Comparison of ENCODE assay signal across 12 cellular contexts in the genomic region with DNA sequence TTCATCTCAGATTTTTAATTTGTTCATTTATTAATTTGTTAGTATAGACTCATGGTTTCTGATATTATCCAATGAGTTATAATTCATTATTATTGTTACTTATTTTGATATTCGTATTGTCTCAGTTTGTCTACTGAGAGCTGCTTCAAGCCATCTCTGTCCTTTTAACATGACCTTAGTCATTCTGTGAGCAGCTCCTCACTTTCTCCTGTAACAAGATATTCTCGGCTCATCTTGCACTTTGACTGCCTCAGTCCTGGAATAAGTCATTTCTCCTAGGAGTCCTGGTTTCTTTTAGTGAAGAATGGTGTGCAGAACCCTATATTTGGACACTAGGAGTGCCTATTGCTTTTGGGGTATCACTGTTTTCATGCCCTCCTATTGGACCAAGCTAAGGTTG. TPM values are rescaled to one million over a fixed set of nuclear protein-coding genes. Genes with fewer than 3 reads are reported as not detected.
A peak's percentile ranks its signal among the peaks of the same experiment; 100 is the strongest.
DNase-seq lines count a peak whose midpoint lies in the region; ATAC-seq and TF ChIP-seq lines count a peak whose summit lies in the region.
"Had no signal": no experiment of that assay in that cellular context is flagged by ENCODE, and none has a peak within 500 bp of the region (broad histone marks: within the 10 kb centered on the region; RNA-seq: fewer than 3 reads in every experiment).

No MANE protein-coding gene starts in this region.

- no TSS peak for BruUV-seq in Panc1 (replicated peaks; lab: Mats Ljungman, UMichigan)

- no peaks in the 10 kb centered on the region for H3K27me3 ChIP-seq in CD8-positive, alpha-beta T cell (ENCODE audit: insufficient read depth, low read length)
- H3K27me3 ChIP-seq in Panc1 (ENCODE audit: control insufficient read depth, insufficient read depth, low read length): no peaks in the 10 kb centered on the region
- no peaks in the 10 kb centered on the region for H3K27me3 ChIP-seq in colonic mucosa

- peak overlapping the region; percentile 37 for H3K4me3 Mint-ChIP-seq in CD8-positive, alpha-beta T cell
- H3K4me3 Mint-ChIP-seq in central memory CD8-positive, alpha-beta T cell: peak overlapping the region; percentile 52
- H3K4me3 Mint-ChIP-seq in natural killer cell: no peak overlapping the region
- no peak overlapping the region for H3K4me3 Mint-ChIP-seq in activated naive CD4-positive, alpha-beta T cell treated with anti-CD3 and anti-CD28 coated beads, Interleukin-2, amount 10 ng/mL, durations not matched to agents 7 days and 5 days
- H3K4me3 Mint-ChIP-seq: neural crest cell had no signal

- in situ Hi-C loops in Panc1 (cut with HindIII; ENCODE audit: low pct_unique_long_range_greater_than_20kb, low sequenced_read_pairs): no loop called here

- no peak for TF ChIP-seq CTCF in CD8-positive, alpha-beta T cell (IDR thresholded peaks at IDR 0.05)
- TF ChIP-seq CTCF in Panc1 (IDR thresholded peaks at IDR 0.05) (no peak), natural killer cell (IDR thresholded peaks at IDR 0.05) (no peak), colonic mucosa (IDR thresholded peaks at IDR 0.05) (no peak)

- no peak for ATAC-seq in CD8-positive, alpha-beta T cell
- ATAC-seq in Panc1 (no peak), natural killer cell (no peak), GM18505 (IDR thresholded peaks at IDR 0.05; ENCODE audit: unreplicated experiment) (no peak)
- no peak for ATAC-seq in central memory CD8-positive, alpha-beta T cell (replicated peaks; ENCODE audit: extremely low read depth, poor library complexity, severe bottlenecking)

- H3K27ac ChIP-seq in CD8-positive, alpha-beta T cell (ENCODE audit: low read depth, low read length): no peak overlapping the region
- H3K27ac ChIP-seq in Panc1 (ENCODE audit: low read length) (peak overlapping the region; percentile 97), colonic mucosa (no peak overlapping the region)

- intact Hi-C loops in CD8-positive, alpha-beta T cell (cut with DNase I, micrococcal nuclease): no loop called here
- intact Hi-C loops in Panc1 (cut with micrococcal nuclease; ENCODE audit: unreplicated experiment) (no loop called here), natural killer cell (cut with micrococcal nuclease) (no loop called here), colonic mucosa (cut with DNase I) (no loop called here)

- H3K4me3 ChIP-seq in CD8-positive, alpha-beta T cell (ENCODE audit: low read depth, low read length): no peak overlapping the region
- H3K4me3 ChIP-seq in Panc1 (ENCODE audit: low read depth in 2 of 2, low read length in 2 of 2) (peak overlapping the region; percentile 19 to 41; a peak in 3 of 4 replicates), colonic mucosa (no peak overlapping the region)

- peak overlapping the region; percentile 58 for H3K27ac Mint-ChIP-seq in CD8-positive, alpha-beta T cell
- H3K27ac Mint-ChIP-seq in central memory CD8-positive, alpha-beta T cell (ENCODE audit: low read depth): peak overlapping the region; percentile 68
- peak overlapping the region; percentile 62 to 89 for H3K27ac Mint-ChIP-seq in natural killer cell
- H3K27ac Mint-ChIP-seq in activated naive CD4-positive, alpha-beta T cell treated with anti-CD3 and anti-CD28 coated beads, Interleukin-2, amount 10 ng/mL, durations not matched to agents 7 days and 5 days: no peak overlapping the region

- CTCF ChIA-PET in CD8-positive, alpha-beta T cell (lab: Charles Lee): no interaction called here
- CTCF ChIA-PET in Panc1 (lab: Charles Lee): no interaction called here
- CTCF ChIA-PET in activated naive CD4-positive, alpha-beta T cell treated with anti-CD3 and anti-CD28 coated beads, Interleukin-2, amount 10 ng/mL, durations not matched to agents 7 days and 5 days (lab: Charles Lee): no interaction called here

- peaks cover 66% of the 10 kb centered on the region for H3K4me1 Mint-ChIP-seq in CD8-positive, alpha-beta T cell (ENCODE audit: low read depth)
- H3K4me1 Mint-ChIP-seq in central memory CD8-positive, alpha-beta T cell: peaks cover 81% of the 10 kb centered on the region
- peaks cover 59 to 73% of the 10 kb centered on the region in 2 donors for H3K4me1 Mint-ChIP-seq in natural killer cell
- H3K4me1 Mint-ChIP-seq in activated naive CD4-positive, alpha-beta T cell treated with anti-CD3 and anti-CD28 coated beads, Interleukin-2, amount 10 ng/mL, durations not matched to agents 7 days and 5 days: peaks cover 22% of the 10 kb centered on the region

- H3K36me3 Mint-ChIP-seq in CD8-positive, alpha-beta T cell: peaks cover 82% of the 10 kb centered on the region
- H3K36me3 Mint-ChIP-seq in central memory CD8-positive, alpha-beta T cell (ENCODE audit: insufficient read depth): peaks cover 42% of the 10 kb centered on the region
- H3K36me3 Mint-ChIP-seq in natural killer cell: peaks cover 13% of the 10 kb centered on the region
- H3K36me3 Mint-ChIP-seq in activated naive CD4-positive, alpha-beta T cell treated with anti-CD3 and anti-CD28 coated beads, Interleukin-2, amount 10 ng/mL, durations not matched to agents 7 days and 5 days: peaks cover 52% of the 10 kb centered on the region

- no peaks in the 10 kb centered on the region for H3K9me3 Mint-ChIP-seq in CD8-positive, alpha-beta T cell
- H3K9me3 Mint-ChIP-seq in central memory CD8-positive, alpha-beta T cell: no peaks in the 10 kb centered on the region
- no peaks in the 10 kb centered on the region for H3K9me3 Mint-ChIP-seq in natural killer cell
- H3K9me3 Mint-ChIP-seq in activated naive CD4-positive, alpha-beta T cell treated with anti-CD3 and anti-CD28 coated beads, Interleukin-2, amount 10 ng/mL, durations not matched to agents 7 days and 5 days: no peaks in the 10 kb centered on the region
- H3K9me3 Mint-ChIP-seq: brain, neural crest cell had no signal

- H3K4me1 ChIP-seq in CD8-positive, alpha-beta T cell (ENCODE audit: insufficient read depth, low read length): peaks cover 22% of the 10 kb centered on the region
- H3K4me1 ChIP-seq in Panc1 (ENCODE audit: control insufficient read depth, insufficient read depth, low read length) (peaks cover 56% of the 10 kb centered on the region), colonic mucosa (no peaks in the 10 kb centered on the region)

- no peak for DNase-seq in CD8-positive, alpha-beta T cell
- DNase-seq in Panc1 (ENCODE audit: low read depth, low spot score): no peak
- no peak for DNase-seq in central memory CD8-positive, alpha-beta T cell (ENCODE audit: low spot score in 2 of 2)
- no peak for DNase-seq in natural killer cell
- DNase-seq in NCI-H526 (lab: John Stamatoyannopoulos, UW): no peak
- DNase-seq in colonic mucosa: no peak
- no peak for DNase-seq in activated naive CD4-positive, alpha-beta T cell treated with anti-CD3 and anti-CD28 coated beads, Interleukin-2, amount 10 ng/mL, durations not matched to agents 7 days and 5 days
- DNase-seq: NCI-H187 treated with DMSO at 0.1 percent for 48 hours; NK-92 treated with Interleukin-12 subunit alpha and Interleukin-12 subunit beta, amount 100 ng/mL, for 24 hours had no signal

- no peaks in the 10 kb centered on the region for H3K27me3 Mint-ChIP-seq in CD8-positive, alpha-beta T cell (ENCODE audit: low read depth)
- H3K27me3 Mint-ChIP-seq in central memory CD8-positive, alpha-beta T cell: no peaks in the 10 kb centered on the region
- H3K27me3 Mint-ChIP-seq in natural killer cell (ENCODE audit: low read depth in 2 of 2): no peaks in the 10 kb centered on the region
- no peaks in the 10 kb centered on the region for H3K27me3 Mint-ChIP-seq in activated naive CD4-positive, alpha-beta T cell treated with anti-CD3 and anti-CD28 coated beads, Interleukin-2, amount 10 ng/mL, durations not matched to agents 7 days and 5 days
- H3K27me3 Mint-ChIP-seq: brain had no signal

- H3K9me3 ChIP-seq in CD8-positive, alpha-beta T cell (ENCODE audit: low read length): no peaks in the 10 kb centered on the region
- H3K9me3 ChIP-seq in Panc1 (ENCODE audit: control insufficient read depth, insufficient read depth, low read depth, low read length) (no peaks in the 10 kb centered on the region), colonic mucosa (no peaks in the 10 kb centered on the region)

- H3K9ac ChIP-seq in colonic mucosa (ENCODE audit: low read depth in 2 of 2, low read length in 2 of 2): no peak overlapping the region

- POLR2A ChIA-PET in CD8-positive, alpha-beta T cell (lab: Charles Lee): no interaction called here
- POLR2A ChIA-PET in Panc1 (lab: Charles Lee): interaction anchor here (1.1 kb wide), 1 partner anchor 12 kb away, joined by 4 read pairs; no protein-coding TSS in a partner anchor

- peaks cover 30% of the 10 kb centered on the region for H3K36me3 ChIP-seq in CD8-positive, alpha-beta T cell (ENCODE audit: insufficient read depth, low read length)
- H3K36me3 ChIP-seq in Panc1 (ENCODE audit: control insufficient read depth, insufficient read depth, low read length) (peaks cover 19% of the 10 kb centered on the region), colonic mucosa (peaks cover 4% of the 10 kb centered on the region)

- no peak for TF ChIP-seq POLR2A in GM18505 (IDR thresholded peaks at IDR 0.05; ENCODE audit: borderline replicate concordance, extremely low read depth, insufficient read depth, insufficient read length)

RNA-seq across cellular contexts. Expression of a gene that starts 13.2 kb away (rescaled TPM):
- 10 to 100 TPM; 16.3 to 25.3 TPM for total RNA-seq in CD8-positive, alpha-beta T cell
- total RNA-seq in Panc1 (2021; ENCODE audit: unreplicated experiment): 57.3 TPM
- 52.1 TPM for polyA plus RNA-seq in Panc1 (2012; ENCODE audit: insufficient read length)
- total RNA-seq in natural killer cell: 10 to 100 TPM; 38.3 to 47.5 (median 38.9) TPM
- total RNA-seq in colonic mucosa: 10 to 100 TPM; 19.3 to 22.4 TPM

Comparison
In these comparisons a context has a peak if more than half of its experiments do, and no peak if none do; other contexts are left out.
1. H3K4me3 ChIP-seq: peak in Panc1 (2 of 2); none in CD8-positive, alpha-beta T cell (single experiment) and colonic mucosa (single experiment).
2. H3K4me3 Mint-ChIP-seq: peak in CD8-positive, alpha-beta T cell (single experiment) and central memory CD8-positive, alpha-beta T cell (single experiment); none in natural killer cell (single experiment) and activated naive CD4-positive, alpha-beta T cell treated with anti-CD3 and anti-CD28 coated beads, Interleukin-2, amount 10 ng/mL, durations not matched to agents 7 days and 5 days (single experiment).